In genomic region chr4:26069218-26069617, GRCh38 we compare ENCODE assay signal across 8 cellular contexts.
A peak's percentile ranks its signal among the peaks of the same experiment; 100 is the strongest.
DNase-seq lines count a peak whose midpoint lies in the region; ATAC-seq, FAIRE-seq and TF ChIP-seq lines count a peak whose summit lies in the region.

No MANE protein-coding gene starts in this region.

- no peaks in the 10 kb centered on the region for H3K27me3 ChIP-seq in SJCRH30
- peaks cover 0 to 38% (median 0%) of the 10 kb centered on the region in 4 donors for H3K27me3 ChIP-seq in esophagus squamous epithelium

- H3K9me3 ChIP-seq in HEK293 (ENCODE audit: control insufficient read depth, insufficient read depth, low read depth, low read length) (no peaks in the 10 kb centered on the region), SJCRH30 (replicated peaks) (no peaks in the 10 kb centered on the region), esophagus squamous epithelium (no peaks in the 10 kb centered on the region)

- H3K4me1 ChIP-seq in HEK293 (ENCODE audit: control insufficient read depth, insufficient read depth, low read length) (no peaks in the 10 kb centered on the region), SJCRH30 (peaks cover 3% of the 10 kb centered on the region; the same call in 1 of the 2 replicates), esophagus squamous epithelium (peaks cover 0 to 4% (median 0%) of the 10 kb centered on the region in 3 donors)

- TF ChIP-seq CTCF in D721Med (IDR thresholded peaks at IDR 0.05; ENCODE audit: insufficient read depth, missing control alignments), result peak; percentile 29
- TF ChIP-seq CTCF in HEK293 (tag by site-specific recombination; IDR thresholded peaks at IDR 0.05), result no peak
- TF ChIP-seq CTCF in esophagus squamous epithelium (IDR thresholded peaks at IDR 0.05), result peak in 2 of 6 experiments; percentile 10 to 38

- no peak for DNase-seq in D721Med (ENCODE audit: insufficient read length, low spot score)
- DNase-seq in SJCRH30, result peak; percentile 36 to 78
- DNase-seq in iPS-NIHi7 (ENCODE audit: extremely low spot score), result peak; percentile 78
- DNase-seq in esophagus squamous epithelium (lab: John Stamatoyannopoulos, UW), result no peak
- DNase-seq in activated CD4-positive, alpha-beta T cell treated with anti-CD3 and anti-CD28 coated beads, Interleukin-2, amount 50 U/mL, for 4 hours, result no peak
- no peak for DNase-seq in stimulated activated CD4-positive, alpha-beta T cell treated with anti-CD3 and anti-CD28 coated beads, Interleukin-1b, Interleukin-23, amount 100 ng/mL, for 48 hours

- POLR2A ChIA-PET in HEK293 (lab: Yijun Ruan, JAX), result interaction anchor here (1.1 kb wide), 1 partner anchor 251 kb away, joined by 3 read pairs; the partner anchor contains the start of gene RBPJ

- intact Hi-C loops in esophagus squamous epithelium (cut with DNase I), result no loop called here

- H3K36me3 ChIP-seq in HEK293 (ENCODE audit: control insufficient read depth in 2 of 2, insufficient read depth in 1 of 2, low read length in 2 of 2) (no peaks in the 10 kb centered on the region), SJCRH30 (no peaks in the 10 kb centered on the region), esophagus squamous epithelium (no peaks in the 10 kb centered on the region)

- 60 to 69% methylated on average over 4 of the region's 4 CpGs for WGBS in esophagus squamous epithelium, 2 donors

- H3K27ac ChIP-seq in HEK293 (ENCODE audit: extremely low read depth, low read depth, low read length) (no peak overlapping the region), SJCRH30 (no peak overlapping the region), esophagus squamous epithelium (peak overlapping the region in 1 of 4 donors; percentile 21)

- no peak for TF ChIP-seq POLR2A in esophagus squamous epithelium (IDR thresholded peaks at IDR 0.05)

- H3K4me3 ChIP-seq in HEK293 (ENCODE audit: low read depth, low read length) (no peak overlapping the region), SJCRH30 (no peak overlapping the region), esophagus squamous epithelium (no peak overlapping the region)

- no peak for ATAC-seq in HG03135 (IDR thresholded peaks at IDR 0.05; ENCODE audit: unreplicated experiment)

- CTCF ChIA-PET in HEK293 (lab: Yijun Ruan, JAX), result interaction anchor here (0.8 to 2.3 kb wide), 10 partner anchors 10 to 347 kb away, joined by 3 to 11 read pairs (median 4); no protein-coding TSS in a partner anchor

- no peak for FAIRE-seq in D721Med (lab: Jason Lieb, UNC)

TF ChIP-seq in HEK293, 187 proteins besides CTCF, POLR2A, EP300 and RAD21:
- TF ChIP-seq ZNF654 (tag by site-specific recombination; IDR thresholded peaks at IDR 0.05; ENCODE audit: low read depth) (peak; percentile 37; the same call in 1 of the 2 replicates), ZNF2 (tag by site-specific recombination; IDR thresholded peaks at IDR 0.05) (no peak)

Comparison
In these comparisons a context has a peak if more than half of its experiments do, and no peak if none do; other contexts are left out.
1. DNase-seq: peak in SJCRH30 (2 of 2) and iPS-NIHi7 (single experiment); none in D721Med (single experiment), esophagus squamous epithelium (single experiment), activated CD4-positive, alpha-beta T cell treated with anti-CD3 and anti-CD28 coated beads, Interleukin-2, amount 50 U/mL, for 4 hours (0 of 2) and stimulated activated CD4-positive, alpha-beta T cell treated with anti-CD3 and anti-CD28 coated beads, Interleukin-1b, Interleukin-23, amount 100 ng/mL, for 48 hours (single experiment).